In the genomic region with DNA sequence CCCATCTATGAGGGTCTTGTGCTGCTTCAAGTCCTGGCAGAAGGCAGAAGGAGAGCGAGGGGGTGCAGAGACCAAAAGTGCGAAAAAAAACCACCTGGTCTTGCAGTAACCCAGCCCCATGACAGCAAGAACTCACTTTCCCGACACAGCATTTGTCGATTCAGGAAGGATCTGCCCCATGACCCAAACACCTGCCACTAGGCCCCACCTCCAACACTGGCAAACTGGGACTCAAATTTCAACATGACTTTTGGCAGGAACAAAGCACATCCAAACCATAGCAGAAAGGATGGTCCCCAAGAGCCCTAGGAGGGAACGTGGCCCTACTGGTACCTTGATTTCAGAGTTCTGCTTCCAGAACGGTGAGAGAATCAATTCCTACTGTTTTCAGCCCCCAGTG, we compare ENCODE assay signal across 23 cellular contexts. TPM values are rescaled to one million over a fixed set of nuclear protein-coding genes. Genes with fewer than 3 reads are reported as not detected.
DNase-seq lines count a peak whose midpoint lies in the region; ATAC-seq and TF ChIP-seq lines count a peak whose summit lies in the region.
"Had no signal": no experiment of that assay in that cellular context is flagged by ENCODE, and none has a peak within 500 bp of the region (broad histone marks: within the 10 kb centered on the region; RNA-seq: fewer than 3 reads in every experiment).

No MANE protein-coding gene starts in this region.

- no peak for TF ChIP-seq CTCF in nephron progenitor cell (IDR thresholded peaks at IDR 0.05)

- H3K36me3 Mint-ChIP-seq in nephron progenitor cell (ENCODE audit: low read depth): no peaks in the 10 kb centered on the region
- H3K36me3 Mint-ChIP-seq: T-cell had no signal

- H3K27me3 Mint-ChIP-seq in nephron progenitor cell (ENCODE audit: low read depth, poor library complexity): no peaks in the 10 kb centered on the region
- H3K27me3 Mint-ChIP-seq: CD4-positive, CD25-positive, alpha-beta regulatory T cell; T-cell had no signal

- DNase-seq in NCI-H1105 treated with DMSO at 0.1 percent for 48 hours (lab: John Stamatoyannopoulos, UW) (peak; percentile 8), NCI-H1105 (lab: John Stamatoyannopoulos, UW) (no peak), NCI-H2171 (lab: John Stamatoyannopoulos, UW) (peak; percentile 38), left lobe of liver (ENCODE audit: low spot score) (peak; percentile 66), NCI-H187 treated with DMSO at 0.1 percent for 48 hours (lab: John Stamatoyannopoulos, UW) (no peak), nephron progenitor cell (no peak)
- DNase-seq: BE2C; CD4-positive, CD25-positive, alpha-beta regulatory T cell; DMS53; H9; KBM-7; MG63; NCI-H1417 treated with DMSO at 0.1 percent for 48 hours; NCI-H1694 treated with DMSO at 0.1 percent for 48 hours; NCI-H226; NCI-H524; NCI-H82; RPMI8226; T-cell had no signal

- ATAC-seq in left lobe of liver (peak; percentile 93), HG03442 (IDR thresholded peaks at IDR 0.05; ENCODE audit: unreplicated experiment) (no peak)
- ATAC-seq: GM23338, T-cell had no signal

- no peak overlapping the region for H3K27ac Mint-ChIP-seq in nephron progenitor cell
- H3K27ac Mint-ChIP-seq: CD4-positive, CD25-positive, alpha-beta regulatory T cell; GM23338; T-cell had no signal

- no peak overlapping the region for H3K4me3 ChIP-seq in BLaER1
- H3K4me3 ChIP-seq: GM23338, MG63 had no signal

- H3K4me3 Mint-ChIP-seq in nephron progenitor cell: no peak overlapping the region
- H3K4me3 Mint-ChIP-seq: GM23338, H9, T-cell had no signal

- H3K4me1 Mint-ChIP-seq in nephron progenitor cell: no peaks in the 10 kb centered on the region
- H3K4me1 Mint-ChIP-seq: CD4-positive, CD25-positive, alpha-beta regulatory T cell; GM23338; T-cell had no signal

- H3K4me1 ChIP-seq in BLaER1: peaks cover 75% of the 10 kb centered on the region
- H3K4me1 ChIP-seq: BE2C had no signal

- no peak overlapping the region for H3K9ac ChIP-seq in BLaER1

- H4K20me1 ChIP-seq in BLaER1: no peaks in the 10 kb centered on the region

- H3K36me3 ChIP-seq in BLaER1: no peaks in the 10 kb centered on the region
- H3K36me3 ChIP-seq: BE2C, MG63 had no signal

- no peaks in the 10 kb centered on the region for H3K27me3 ChIP-seq in BLaER1
- H3K27me3 ChIP-seq: BE2C, MG63 had no signal

- peak overlapping the region; percentile 94 for H3K4me2 ChIP-seq in BLaER1
- H3K4me2 ChIP-seq: GM23338 had no signal

- H3K27ac ChIP-seq in BLaER1: peak overlapping the region; percentile 36; the same call in 1 of the 2 replicates
- H3K27ac ChIP-seq: 22Rv1 had no signal

- H3K9me3 Mint-ChIP-seq in nephron progenitor cell: peaks cover 4% of the 10 kb centered on the region
- H3K9me3 Mint-ChIP-seq: T-cell had no signal

- no peaks in the 10 kb centered on the region for H3K9me3 ChIP-seq in BLaER1
- H3K9me3 ChIP-seq: BE2C, MG63 had no signal

RNA-seq across cellular contexts. Expression of gene KLHDC4, which starts 34.7 kb away (rescaled TPM):
- total RNA-seq in left lobe of liver: 17.2 TPM

Comparison
In these comparisons a context has a peak if more than half of its experiments do, and no peak if none do; other contexts are left out.
1. DNase-seq: peak in NCI-H1105 treated with DMSO at 0.1 percent for 48 hours (single experiment), NCI-H2171 (single experiment) and left lobe of liver (single experiment); none in NCI-H1105 (single experiment), NCI-H187 treated with DMSO at 0.1 percent for 48 hours (single experiment) and nephron progenitor cell (single experiment).